16 cellular contexts compared by ENCODE assay signal in the genomic region with DNA sequence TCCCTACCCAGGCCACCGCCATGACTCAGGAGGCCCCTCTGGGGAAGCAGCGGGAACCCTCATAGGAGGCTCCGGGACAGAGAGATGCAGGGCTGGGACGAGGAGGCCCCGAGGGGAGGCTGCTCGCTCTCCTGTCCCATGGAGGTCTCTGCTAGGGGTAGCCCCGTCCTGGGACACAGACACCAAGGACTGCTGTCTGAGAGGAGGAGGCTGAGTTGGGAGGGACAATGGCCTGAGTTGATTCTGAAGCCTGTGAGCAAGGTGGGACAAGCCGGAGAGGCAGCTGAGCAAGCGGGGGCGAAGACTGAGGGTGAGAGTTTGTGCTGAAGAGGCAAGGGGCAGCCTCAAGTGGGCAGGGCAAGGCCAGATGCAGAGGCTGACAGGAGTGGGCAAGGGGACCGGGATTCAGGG. TPM values are rescaled to one million over a fixed set of nuclear protein-coding genes. Genes with fewer than 3 reads are reported as not detected.
DNase-seq lines count a peak whose midpoint lies in the region; ATAC-seq and TF ChIP-seq lines count a peak whose summit lies in the region.
"Had no signal": no experiment of that assay in that cellular context is flagged by ENCODE, and none has a peak within 500 bp of the region (broad histone marks: within the 10 kb centered on the region; RNA-seq: fewer than 3 reads in every experiment).

No MANE protein-coding gene starts in this region.

- H3K36me3 ChIP-seq in Karpas-422 (ENCODE audit: insufficient read depth, low read length) = no peaks in the 10 kb centered on the region
- H3K36me3 ChIP-seq: heart left ventricle, left ventricle myocardium inferior had no signal

- H3K27me3 Mint-ChIP-seq in H9 (ENCODE audit: low read depth) = peaks cover 2% of the 10 kb centered on the region
- H3K27me3 Mint-ChIP-seq in central memory CD8-positive, alpha-beta T cell = peaks cover 28% of the 10 kb centered on the region
- no peaks in the 10 kb centered on the region for H3K27me3 Mint-ChIP-seq in natural killer cell treated with Interleukin-12 subunit alpha and Interleukin-12 subunit beta and Interleukin-15 and Interleukin-18, amount 100 ng/mL, for 72 hours

- H3T11ph ChIP-seq in H9 (ENCODE audit: low read length) = no peak overlapping the region

- no peak overlapping the region for H3K14ac ChIP-seq in H9 (ENCODE audit: insufficient read depth, low read length)

- no peaks in the 10 kb centered on the region for H3K23me2 ChIP-seq in H9 (ENCODE audit: insufficient read length, low read depth, low read length, poor library complexity, severe bottlenecking)

- H4K8ac ChIP-seq in H9 (replicated peaks; ENCODE audit: insufficient read length, low read depth, low read length) = no peak overlapping the region

- H2AFZ ChIP-seq in H9 (ENCODE audit: low read length) (no peak overlapping the region), Karpas-422 (ENCODE audit: low read length) (no peak overlapping the region)

- no peak overlapping the region for H3K56ac ChIP-seq in H9 (ENCODE audit: insufficient read length, low read depth, low read length)

- H2BK5ac ChIP-seq in H9 (ENCODE audit: insufficient read length, low read length) = no peak overlapping the region

- no peaks in the 10 kb centered on the region for H3K79me1 ChIP-seq in H9 (ENCODE audit: insufficient read depth, low read depth, low read length, poor library complexity, severe bottlenecking)

- H3K4me3 Mint-ChIP-seq in H9 = no peak overlapping the region; a peak in 1 of 5 replicates
- no peak overlapping the region for H3K4me3 Mint-ChIP-seq in central memory CD8-positive, alpha-beta T cell
- peak overlapping the region; percentile 8 for H3K4me3 Mint-ChIP-seq in natural killer cell treated with Interleukin-12 subunit alpha and Interleukin-12 subunit beta and Interleukin-15 and Interleukin-18, amount 100 ng/mL, for 72 hours
- H3K4me3 Mint-ChIP-seq: activated T-cell treated with anti-CD3 and anti-CD28 coated beads, Interleukin-2, amount 50 U/mL, for 72 hours had no signal

- TF ChIP-seq CTCF in H9 (conservative IDR thresholded peaks at IDR 0.05) = no peak

- no peaks in the 10 kb centered on the region for H3K9me3 ChIP-seq in H9 (ENCODE audit: control insufficient read depth, low read depth, low read length)
- H3K9me3 ChIP-seq in Karpas-422 (ENCODE audit: low read length) = no peaks in the 10 kb centered on the region
- H3K9me3 ChIP-seq: heart left ventricle, left ventricle myocardium inferior had no signal

- no peak overlapping the region for H4K91ac ChIP-seq in H9 (ENCODE audit: insufficient read length, low read depth, low read length)

- WGBS in H9 (ENCODE audit: extremely low coverage, insufficient read length, low lambda C conversion rate) = no CpG with 5 or more reads among the region's 11 CpGs

- no peaks in the 10 kb centered on the region for H3K36me3 Mint-ChIP-seq in H9 (ENCODE audit: insufficient read depth in 1 of 3, low read depth in 3 of 3)
- peaks cover 5% of the 10 kb centered on the region for H3K36me3 Mint-ChIP-seq in central memory CD8-positive, alpha-beta T cell (ENCODE audit: insufficient read depth)
- H3K36me3 Mint-ChIP-seq in natural killer cell treated with Interleukin-12 subunit alpha and Interleukin-12 subunit beta and Interleukin-15 and Interleukin-18, amount 100 ng/mL, for 72 hours = no peaks in the 10 kb centered on the region

- H2BK120ac ChIP-seq in H9 (ENCODE audit: low read depth, low read length, poor library complexity, severe bottlenecking) = no peak overlapping the region

- H3K79me2 ChIP-seq in H9 (ENCODE audit: insufficient read depth, low read length) = no peaks in the 10 kb centered on the region
- no peaks in the 10 kb centered on the region for H3K79me2 ChIP-seq in Karpas-422 (ENCODE audit: low read length)

- no peak overlapping the region for H2BK12ac ChIP-seq in H9 (ENCODE audit: insufficient read length, low read depth, low read length)

- H3K4ac ChIP-seq in H9 (ENCODE audit: low read depth, low read length) = no peak overlapping the region

- H3K4me1 Mint-ChIP-seq in H9 = peaks cover 32 to 49% of the 10 kb centered on the region in 2 experiments
- peaks cover 32% of the 10 kb centered on the region for H3K4me1 Mint-ChIP-seq in central memory CD8-positive, alpha-beta T cell
- peaks cover 55 to 64% of the 10 kb centered on the region in 2 donors for H3K4me1 Mint-ChIP-seq in natural killer cell treated with Interleukin-12 subunit alpha and Interleukin-12 subunit beta and Interleukin-15 and Interleukin-18, amount 100 ng/mL, for 72 hours (ENCODE audit: low read depth in 2 of 2)

- H3K9me3 Mint-ChIP-seq in H9 = no peaks in the 10 kb centered on the region
- H3K9me3 Mint-ChIP-seq in central memory CD8-positive, alpha-beta T cell = no peaks in the 10 kb centered on the region
- H3K9me3 Mint-ChIP-seq in natural killer cell treated with Interleukin-12 subunit alpha and Interleukin-12 subunit beta and Interleukin-15 and Interleukin-18, amount 100 ng/mL, for 72 hours = no peaks in the 10 kb centered on the region
- H3K9me3 Mint-ChIP-seq: activated T-cell treated with anti-CD3 and anti-CD28 coated beads, Interleukin-2, amount 50 U/mL, for 72 hours had no signal

- peak overlapping the region in 2 of 3 experiments; percentile 46 to 80; a peak in 3 of 7 replicates for H3K27ac Mint-ChIP-seq in H9
- peak overlapping the region; percentile 56 for H3K27ac Mint-ChIP-seq in central memory CD8-positive, alpha-beta T cell (ENCODE audit: low read depth)
- H3K27ac Mint-ChIP-seq in natural killer cell treated with Interleukin-12 subunit alpha and Interleukin-12 subunit beta and Interleukin-15 and Interleukin-18, amount 100 ng/mL, for 72 hours = peak overlapping the region; percentile 77 to 86
- H3K27ac Mint-ChIP-seq: activated T-cell treated with anti-CD3 and anti-CD28 coated beads, Interleukin-2, amount 50 U/mL, for 72 hours had no signal

- H3K4me1 ChIP-seq in H9 (ENCODE audit: insufficient read depth, low read length) = no peaks in the 10 kb centered on the region
- peaks cover 22% of the 10 kb centered on the region for H3K4me1 ChIP-seq in Karpas-422 (ENCODE audit: low read length)

- H2BK20ac ChIP-seq in H9 (ENCODE audit: low read depth, low read length, poor library complexity, severe bottlenecking) = no peak overlapping the region

- H3K9ac ChIP-seq in H9 (ENCODE audit: extremely low read depth, insufficient read length, low read length) (no peak overlapping the region), Karpas-422 (ENCODE audit: low read length) (no peak overlapping the region)

- H3K27ac ChIP-seq in H9 (ENCODE audit: insufficient read length, low read depth, low read length) (no peak overlapping the region), Karpas-422 (ENCODE audit: low read length) (no peak overlapping the region)
- H3K27ac ChIP-seq: left ventricle myocardium inferior had no signal

- H3K4me2 ChIP-seq in H9 (ENCODE audit: insufficient read depth, insufficient read length, low read length) (no peak overlapping the region), Karpas-422 (ENCODE audit: low read depth, low read length, poor library complexity, severe bottlenecking) (no peak overlapping the region)

- no peaks in the 10 kb centered on the region for H3K9me2 ChIP-seq in Karpas-422 (replicated peaks; ENCODE audit: insufficient read depth, low read length)

- no peak overlapping the region for H3K23ac ChIP-seq in H9 (ENCODE audit: insufficient read length, low read depth, low read length)

- no peak overlapping the region for H3K18ac ChIP-seq in H9 (ENCODE audit: insufficient read length, low read depth, low read length)

- H3K27me3 ChIP-seq in H9 (ENCODE audit: insufficient read depth, low read length) (no peaks in the 10 kb centered on the region), Karpas-422 (ENCODE audit: low read length) (no peaks in the 10 kb centered on the region)
- H3K27me3 ChIP-seq: heart left ventricle had no signal

- H4K20me1 ChIP-seq in H9 (ENCODE audit: control insufficient read depth, insufficient read depth, insufficient read length) = no peaks in the 10 kb centered on the region
- no peaks in the 10 kb centered on the region for H4K20me1 ChIP-seq in Karpas-422 (ENCODE audit: insufficient read depth, low read depth, low read length)

- no peak overlapping the region for H2BK15ac ChIP-seq in H9 (ENCODE audit: low read depth, low read length)

- no peak overlapping the region for H2AK5ac ChIP-seq in H9 (ENCODE audit: insufficient read length, low read length)

- DNase-seq in Ammon's horn (ENCODE audit: low spot score) (peak; percentile 1), H9 (peak; percentile 30), HK-2 (ENCODE audit: unreplicated experiment) (no peak), Karpas-422 (no peak), T-helper 9 cell (no peak)
- DNase-seq in central memory CD8-positive, alpha-beta T cell (ENCODE audit: low spot score in 2 of 2) = no peak
- DNase-seq in natural killer cell treated with Interleukin-12 subunit alpha and Interleukin-12 subunit beta and Interleukin-15 and Interleukin-18, amount 100 ng/mL, for 72 hours (ENCODE audit: low spot score) = no peak
- DNase-seq: activated CD4-positive, CD25-positive, alpha-beta regulatory T cell; activated T-cell treated with anti-CD3 and anti-CD28 coated beads, Interleukin-2, amount 50 U/mL, for 72 hours; DND-41; heart left ventricle; left ventricle myocardium inferior; NCI-H524; stimulated activated CD4-positive, alpha-beta T cell treated with anti-CD3 and anti-CD28 coated beads, Interleukin-2, amount 100 ng/mL, for 24 hours; stimulated activated naive CD4-positive, alpha-beta T cell had no signal

- no peak for ATAC-seq in central memory CD8-positive, alpha-beta T cell (replicated peaks; ENCODE audit: extremely low read depth, poor library complexity, severe bottlenecking)
- no peak for ATAC-seq in natural killer cell treated with Interleukin-12 subunit alpha and Interleukin-12 subunit beta and Interleukin-15 and Interleukin-18, amount 100 ng/mL, for 72 hours
- ATAC-seq in GM18520 (IDR thresholded peaks at IDR 0.05; ENCODE audit: unreplicated experiment) = no peak
- ATAC-seq: activated T-cell treated with anti-CD3 and anti-CD28 coated beads, Interleukin-2, amount 50 U/mL, for 72 hours; heart left ventricle had no signal

- no peak overlapping the region for H4K5ac ChIP-seq in H9 (ENCODE audit: insufficient read length, low read depth, low read length)

- no peak overlapping the region for H3K4me3 ChIP-seq in Karpas-422 (ENCODE audit: low read length)
- H3K4me3 ChIP-seq: heart left ventricle, left ventricle myocardium inferior had no signal

RNA-seq across cellular contexts. Expression of gene SLC27A3, which starts 17.4 kb away (rescaled TPM):
- total RNA-seq in H9 (2021) = 42.0 and 45.3 TPM in 2 replicates
- 10 to 100 TPM; 33.6 to 69.9 TPM for total RNA-seq in natural killer cell treated with Interleukin-12 subunit alpha and Interleukin-12 subunit beta and Interleukin-15 and Interleukin-18, amount 100 ng/mL, for 72 hours
- 4.4 and 18.1 TPM in 2 replicates for total RNA-seq in Karpas-422 (2014; rRNA removed; shearing (Covaris generic); ENCODE audit: low replicate concordance)

Comparison
In these comparisons a context has a peak if more than half of its experiments do, and no peak if none do; other contexts are left out.
1. DNase-seq: peak in Ammon's horn (single experiment) and H9 (single experiment); none in central memory CD8-positive, alpha-beta T cell (0 of 2), natural killer cell treated with Interleukin-12 subunit alpha and Interleukin-12 subunit beta and Interleukin-15 and Interleukin-18, amount 100 ng/mL, for 72 hours (single experiment), HK-2 (single experiment), Karpas-422 (single experiment) and T-helper 9 cell (single experiment).
2. Peak in every context shown above with its lines, with median percentiles within 50 percentile points of each other: H3K27ac Mint-ChIP-seq.